In the genomic region with DNA sequence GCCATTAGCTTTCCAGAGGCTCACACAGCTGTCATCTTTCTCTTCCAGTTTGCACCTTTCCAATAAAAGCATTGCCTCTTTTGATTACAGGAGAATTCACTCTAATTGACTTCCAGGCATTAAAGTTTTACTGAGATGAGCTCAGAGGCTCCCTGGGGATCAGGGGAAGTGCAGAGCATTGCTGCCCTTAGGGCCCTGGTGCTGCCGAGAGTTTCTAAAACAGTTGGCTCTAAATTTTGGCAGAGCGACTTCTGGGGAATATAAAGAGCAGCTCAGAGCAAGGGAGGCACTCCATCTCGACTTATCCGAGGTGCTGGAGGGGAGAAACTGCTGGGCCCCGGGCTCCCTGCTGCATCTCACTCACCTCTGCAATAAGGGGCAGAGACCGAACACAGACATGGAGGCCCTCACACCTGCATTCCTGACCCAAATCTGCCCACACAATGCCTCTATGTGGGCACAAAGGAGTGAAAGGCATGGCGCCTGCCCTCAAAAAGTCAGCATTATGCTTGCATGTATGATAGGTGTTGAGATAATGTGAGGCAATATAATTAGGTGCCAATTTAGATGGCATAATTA, we compare ENCODE assay signal across 17 cellular contexts.
"Had no signal": no experiment of that assay in that cellular context is flagged by ENCODE, and none has a peak within 500 bp of the region (broad histone marks: within the 10 kb centered on the region; RNA-seq: fewer than 3 reads in every experiment).

No MANE protein-coding gene starts in this region.

- H3K4me1 Mint-ChIP-seq: stimulated activated naive CD8-positive, alpha-beta T cell treated with anti-CD3 and anti-CD28 coated beads, Interleukin-15, amount 100 ng/mL, for 72 hours; T-helper 17 cell had no signal

- H3K9me3 Mint-ChIP-seq: activated T-helper 2 cell treated with anti-CD3 and anti-CD28 coated beads, Interferon-gamma antibody, Interleukin-2, Interleukin-4, amounts not matched to agents 10 μg/mL and 5 μg/mL and 100 μg/mL, durations not matched to agents 14 hours and 24 hours and 36 hours; dendritic cell treated with granulocyte-macrophage colony-stimulating factor and Interleukin-4, amounts not matched to agents 40 ng/mL and 50 ng/mL, for 4 days; natural killer cell treated with Interleukin-12 subunit alpha and Interleukin-12 subunit beta and Interleukin-15 and Interleukin-18, amount 100 ng/mL, for 72 hours; stimulated activated naive CD8-positive, alpha-beta T cell treated with anti-CD3 and anti-CD28 coated beads, Interleukin-15, amount 100 ng/mL, for 72 hours had no signal

- H3K36me3 Mint-ChIP-seq: natural killer cell treated with Interleukin-12 subunit alpha and Interleukin-12 subunit beta and Interleukin-15 and Interleukin-18, amount 100 ng/mL, for 72 hours had no signal

- H3K4me1 ChIP-seq: adrenal gland, pancreas, uterus had no signal

- FAIRE-seq: islet of Langerhans, pancreas, TTC549 had no signal

- DNase-seq: activated naive CD4-positive, alpha-beta T cell treated with anti-CD3 and anti-CD28 coated beads, Interleukin-2, amount 50 U/mL, for 16 hours; adrenal gland; central memory CD4-positive, alpha-beta T cell; erythroblast; head of caudate nucleus; mammary epithelial cell; pancreas; stimulated activated CD4-positive, alpha-beta T cell treated with anti-CD3 and anti-CD28 coated beads, Interleukin-4, amount 100 ng/mL, for 24 hours; stimulated activated naive CD8-positive, alpha-beta T cell treated with anti-CD3 and anti-CD28 coated beads, Interleukin-15, amount 100 ng/mL, for 72 hours; T-helper 17 cell; uterus had no signal

- H3K27me3 ChIP-seq: adrenal gland, pancreas, uterus had no signal

- H3K9me3 ChIP-seq: adrenal gland, pancreas, thoracic aorta, uterus had no signal

- H3K4me3 Mint-ChIP-seq: dendritic cell treated with granulocyte-macrophage colony-stimulating factor and Interleukin-4, amounts not matched to agents 40 ng/mL and 50 ng/mL, for 4 days; natural killer cell treated with Interleukin-12 subunit alpha and Interleukin-12 subunit beta and Interleukin-15 and Interleukin-18, amount 100 ng/mL, for 72 hours; stimulated activated naive CD8-positive, alpha-beta T cell treated with anti-CD3 and anti-CD28 coated beads, Interleukin-15, amount 100 ng/mL, for 72 hours; T-helper 17 cell had no signal

- H3K36me3 ChIP-seq: adrenal gland, pancreas, thoracic aorta, uterus had no signal

- ATAC-seq: natural killer cell treated with Interleukin-12 subunit alpha and Interleukin-12 subunit beta and Interleukin-15 and Interleukin-18, amount 100 ng/mL, for 72 hours; pancreas; stimulated activated naive CD8-positive, alpha-beta T cell treated with anti-CD3 and anti-CD28 coated beads, Interleukin-15, amount 100 ng/mL, for 72 hours; T-helper 17 cell had no signal

- H3K27ac ChIP-seq: adrenal gland, pancreas, thoracic aorta, uterus had no signal

- H3K4me3 ChIP-seq: adrenal gland, pancreas, thoracic aorta, uterus had no signal

- H3K27ac Mint-ChIP-seq: activated T-helper 2 cell treated with anti-CD3 and anti-CD28 coated beads, Interferon-gamma antibody, Interleukin-2, Interleukin-4, amounts not matched to agents 10 μg/mL and 5 μg/mL and 100 μg/mL, durations not matched to agents 14 hours and 24 hours and 36 hours; dendritic cell treated with granulocyte-macrophage colony-stimulating factor and Interleukin-4, amounts not matched to agents 40 ng/mL and 50 ng/mL, for 4 days; natural killer cell treated with Interleukin-12 subunit alpha and Interleukin-12 subunit beta and Interleukin-15 and Interleukin-18, amount 100 ng/mL, for 72 hours; stimulated activated naive CD8-positive, alpha-beta T cell treated with anti-CD3 and anti-CD28 coated beads, Interleukin-15, amount 100 ng/mL, for 72 hours; T-helper 17 cell had no signal
